Comparison of ENCODE assay signal across 2 cellular contexts in the genomic region with DNA sequence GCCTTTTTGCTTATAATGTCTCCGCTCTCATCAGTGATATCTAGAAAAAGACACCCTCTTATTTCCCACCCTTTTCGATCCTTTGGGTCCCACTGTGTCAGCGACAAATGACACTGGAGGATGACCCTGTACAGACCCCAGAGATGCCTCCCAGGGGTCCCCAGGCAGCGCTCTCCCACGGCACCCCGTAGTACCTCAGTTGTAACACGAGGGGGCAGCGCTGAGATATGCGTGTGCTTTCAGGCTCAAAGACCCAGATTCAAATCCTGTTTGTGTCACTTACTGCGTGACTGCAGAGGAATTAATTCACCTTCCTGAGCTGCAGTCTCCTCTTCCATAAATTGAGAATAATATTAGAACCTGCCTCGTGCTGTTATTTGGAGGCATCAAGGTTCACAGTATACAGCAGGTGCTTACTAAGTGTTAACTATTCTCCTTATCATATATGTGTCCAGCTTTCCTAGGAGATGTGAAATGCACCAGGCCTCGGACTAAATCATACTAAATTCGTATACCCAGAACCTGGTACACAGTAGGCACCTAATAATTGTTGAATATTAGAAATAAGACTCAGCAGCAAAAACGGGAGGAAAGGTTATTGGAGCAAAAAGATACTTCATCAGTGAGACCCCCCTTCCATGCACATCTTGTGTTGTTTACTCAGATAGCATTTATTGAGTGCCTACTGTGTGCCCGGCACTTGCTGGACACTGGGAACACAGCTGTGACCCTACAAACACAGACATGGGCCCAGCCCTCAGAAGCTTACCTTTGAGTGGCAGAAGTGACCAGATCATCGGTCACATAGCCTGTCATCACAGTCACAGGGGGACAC.
TF ChIP-seq lines count a peak whose summit lies in the region.

No MANE protein-coding gene starts in this region.

TF ChIP-seq in GM23338, 12 proteins besides CTCF, POLR2A, EP300 and RAD21 (continued from another document):
- TF ChIP-seq, protein P1, sequence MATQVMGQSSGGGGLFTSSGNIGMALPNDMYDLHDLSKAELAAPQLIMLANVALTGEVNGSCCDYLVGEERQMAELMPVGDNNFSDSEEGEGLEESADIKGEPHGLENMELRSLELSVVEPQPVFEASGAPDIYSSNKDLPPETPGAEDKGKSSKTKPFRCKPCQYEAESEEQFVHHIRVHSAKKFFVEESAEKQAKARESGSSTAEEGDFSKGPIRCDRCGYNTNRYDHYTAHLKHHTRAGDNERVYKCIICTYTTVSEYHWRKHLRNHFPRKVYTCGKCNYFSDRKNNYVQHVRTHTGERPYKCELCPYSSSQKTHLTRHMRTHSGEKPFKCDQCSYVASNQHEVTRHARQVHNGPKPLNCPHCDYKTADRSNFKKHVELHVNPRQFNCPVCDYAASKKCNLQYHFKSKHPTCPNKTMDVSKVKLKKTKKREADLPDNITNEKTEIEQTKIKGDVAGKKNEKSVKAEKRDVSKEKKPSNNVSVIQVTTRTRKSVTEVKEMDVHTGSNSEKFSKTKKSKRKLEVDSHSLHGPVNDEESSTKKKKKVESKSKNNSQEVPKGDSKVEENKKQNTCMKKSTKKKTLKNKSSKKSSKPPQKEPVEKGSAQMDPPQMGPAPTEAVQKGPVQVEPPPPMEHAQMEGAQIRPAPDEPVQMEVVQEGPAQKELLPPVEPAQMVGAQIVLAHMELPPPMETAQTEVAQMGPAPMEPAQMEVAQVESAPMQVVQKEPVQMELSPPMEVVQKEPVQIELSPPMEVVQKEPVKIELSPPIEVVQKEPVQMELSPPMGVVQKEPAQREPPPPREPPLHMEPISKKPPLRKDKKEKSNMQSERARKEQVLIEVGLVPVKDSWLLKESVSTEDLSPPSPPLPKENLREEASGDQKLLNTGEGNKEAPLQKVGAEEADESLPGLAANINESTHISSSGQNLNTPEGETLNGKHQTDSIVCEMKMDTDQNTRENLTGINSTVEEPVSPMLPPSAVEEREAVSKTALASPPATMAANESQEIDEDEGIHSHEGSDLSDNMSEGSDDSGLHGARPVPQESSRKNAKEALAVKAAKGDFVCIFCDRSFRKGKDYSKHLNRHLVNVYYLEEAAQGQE (IDR thresholded peaks at IDR 0.05; ENCODE audit: unreplicated experiment): no peak
- no peak for TF ChIP-seq ZNF114 (CRISPR knock-in tag; IDR thresholded peaks at IDR 0.05)
- no peak for TF ChIP-seq JUNB (IDR thresholded peaks at IDR 0.05; ENCODE audit: unreplicated experiment)
- TF ChIP-seq CREB1 (CRISPR knock-in tag; IDR thresholded peaks at IDR 0.05; ENCODE audit: low read depth): no peak
- TF ChIP-seq POLR2AphosphoS5 (IDR thresholded peaks at IDR 0.05; ENCODE audit: low read depth): no peak
- TF ChIP-seq, protein P2, sequence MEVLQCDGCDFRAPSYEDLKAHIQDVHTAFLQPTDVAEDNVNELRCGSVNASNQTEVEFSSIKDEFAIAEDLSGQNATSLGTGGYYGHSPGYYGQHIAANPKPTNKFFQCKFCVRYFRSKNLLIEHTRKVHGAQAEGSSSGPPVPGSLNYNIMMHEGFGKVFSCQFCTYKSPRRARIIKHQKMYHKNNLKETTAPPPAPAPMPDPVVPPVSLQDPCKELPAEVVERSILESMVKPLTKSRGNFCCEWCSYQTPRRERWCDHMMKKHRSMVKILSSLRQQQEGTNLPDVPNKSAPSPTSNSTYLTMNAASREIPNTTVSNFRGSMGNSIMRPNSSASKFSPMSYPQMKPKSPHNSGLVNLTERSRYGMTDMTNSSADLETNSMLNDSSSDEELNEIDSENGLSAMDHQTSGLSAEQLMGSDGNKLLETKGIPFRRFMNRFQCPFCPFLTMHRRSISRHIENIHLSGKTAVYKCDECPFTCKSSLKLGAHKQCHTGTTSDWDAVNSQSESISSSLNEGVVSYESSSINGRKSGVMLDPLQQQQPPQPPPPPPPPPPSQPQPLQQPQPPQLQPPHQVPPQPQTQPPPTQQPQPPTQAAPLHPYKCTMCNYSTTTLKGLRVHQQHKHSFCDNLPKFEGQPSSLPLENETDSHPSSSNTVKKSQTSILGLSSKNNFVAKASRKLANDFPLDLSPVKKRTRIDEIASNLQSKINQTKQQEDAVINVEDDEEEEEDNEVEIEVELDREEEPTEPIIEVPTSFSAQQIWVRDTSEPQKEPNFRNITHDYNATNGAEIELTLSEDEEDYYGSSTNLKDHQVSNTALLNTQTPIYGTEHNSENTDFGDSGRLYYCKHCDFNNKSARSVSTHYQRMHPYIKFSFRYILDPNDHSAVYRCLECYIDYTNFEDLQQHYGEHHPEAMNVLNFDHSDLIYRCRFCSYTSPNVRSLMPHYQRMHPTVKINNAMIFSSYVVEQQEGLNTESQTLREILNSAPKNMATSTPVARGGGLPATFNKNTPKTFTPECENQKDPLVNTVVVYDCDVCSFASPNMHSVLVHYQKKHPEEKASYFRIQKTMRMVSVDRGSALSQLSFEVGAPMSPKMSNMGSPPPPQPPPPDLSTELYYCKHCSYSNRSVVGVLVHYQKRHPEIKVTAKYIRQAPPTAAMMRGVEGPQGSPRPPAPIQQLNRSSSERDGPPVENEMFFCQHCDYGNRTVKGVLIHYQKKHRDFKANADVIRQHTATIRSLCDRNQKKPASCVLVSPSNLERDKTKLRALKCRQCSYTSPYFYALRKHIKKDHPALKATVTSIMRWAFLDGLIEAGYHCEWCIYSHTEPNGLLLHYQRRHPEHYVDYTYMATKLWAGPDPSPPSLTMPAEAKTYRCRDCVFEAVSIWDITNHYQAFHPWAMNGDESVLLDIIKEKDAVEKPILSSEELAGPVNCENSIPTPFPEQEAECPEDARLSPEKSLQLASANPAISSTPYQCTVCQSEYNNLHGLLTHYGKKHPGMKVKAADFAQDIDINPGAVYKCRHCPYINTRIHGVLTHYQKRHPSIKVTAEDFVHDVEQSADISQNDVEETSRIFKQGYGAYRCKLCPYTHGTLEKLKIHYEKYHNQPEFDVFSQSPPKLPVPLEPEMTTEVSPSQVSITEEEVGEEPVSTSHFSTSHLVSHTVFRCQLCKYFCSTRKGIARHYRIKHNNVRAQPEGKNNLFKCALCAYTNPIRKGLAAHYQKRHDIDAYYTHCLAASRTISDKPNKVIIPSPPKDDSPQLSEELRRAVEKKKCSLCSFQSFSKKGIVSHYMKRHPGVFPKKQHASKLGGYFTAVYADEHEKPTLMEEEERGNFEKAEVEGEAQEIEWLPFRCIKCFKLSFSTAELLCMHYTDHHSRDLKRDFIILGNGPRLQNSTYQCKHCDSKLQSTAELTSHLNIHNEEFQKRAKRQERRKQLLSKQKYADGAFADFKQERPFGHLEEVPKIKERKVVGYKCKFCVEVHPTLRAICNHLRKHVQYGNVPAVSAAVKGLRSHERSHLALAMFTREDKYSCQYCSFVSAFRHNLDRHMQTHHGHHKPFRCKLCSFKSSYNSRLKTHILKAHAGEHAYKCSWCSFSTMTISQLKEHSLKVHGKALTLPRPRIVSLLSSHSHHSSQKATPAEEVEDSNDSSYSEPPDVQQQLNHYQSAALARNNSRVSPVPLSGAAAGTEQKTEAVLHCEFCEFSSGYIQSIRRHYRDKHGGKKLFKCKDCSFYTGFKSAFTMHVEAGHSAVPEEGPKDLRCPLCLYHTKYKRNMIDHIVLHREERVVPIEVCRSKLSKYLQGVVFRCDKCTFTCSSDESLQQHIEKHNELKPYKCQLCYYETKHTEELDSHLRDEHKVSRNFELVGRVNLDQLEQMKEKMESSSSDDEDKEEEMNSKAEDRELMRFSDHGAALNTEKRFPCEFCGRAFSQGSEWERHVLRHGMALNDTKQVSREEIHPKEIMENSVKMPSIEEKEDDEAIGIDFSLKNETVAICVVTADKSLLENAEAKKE (CRISPR knock-in tag; IDR thresholded peaks at IDR 0.05): no peak

TF ChIP-seq in liver, 16 proteins besides CTCF, POLR2A, EP300 and RAD21 (continued from another document):
- TF ChIP-seq, protein P1 (IDR thresholded peaks at IDR 0.05): no peak
- no peak for TF ChIP-seq NR2F2 (IDR thresholded peaks at IDR 0.05)
TF ChIP-seq in liver: peak in this region for 0.
